11 cellular contexts compared by ENCODE assay signal in the genomic region with DNA sequence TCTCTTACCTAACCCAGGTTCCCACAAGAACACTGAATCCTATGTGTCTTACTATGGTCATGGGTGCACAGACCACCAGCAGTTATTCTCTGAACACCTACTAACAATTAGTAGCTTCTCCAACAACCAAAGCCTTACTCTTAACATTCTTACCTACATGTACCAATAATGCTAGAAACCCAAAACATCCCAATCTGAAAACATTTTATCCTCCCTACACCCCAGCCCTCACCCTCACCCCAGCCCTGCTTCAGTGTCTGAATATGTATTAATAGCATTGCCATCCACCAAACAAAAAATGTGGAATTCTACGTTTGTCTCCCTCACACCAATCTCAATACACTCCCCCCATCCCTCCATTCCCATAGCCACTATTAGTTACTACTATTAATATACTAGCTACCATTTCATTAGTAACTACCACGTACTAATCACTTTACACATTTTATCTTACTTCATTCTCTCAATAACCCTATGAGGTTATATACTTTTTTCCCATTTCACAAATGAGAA. TPM values are rescaled to one million over a fixed set of nuclear protein-coding genes. Genes with fewer than 3 reads are reported as not detected.
DNase-seq lines count a peak whose midpoint lies in the region; ATAC-seq, FAIRE-seq and TF ChIP-seq lines count a peak whose summit lies in the region.
"Had no signal": no experiment of that assay in that cellular context is flagged by ENCODE, and none has a peak within 500 bp of the region (broad histone marks: within the 10 kb centered on the region; RNA-seq: fewer than 3 reads in every experiment).

No MANE protein-coding gene starts in this region.

- H2BK120ac ChIP-seq in H1 (replicated peaks; ENCODE audit: low read depth, low read length): no peak overlapping the region

- peaks cover 15% of the 10 kb centered on the region for H3K79me1 ChIP-seq in H1 (ENCODE audit: low read depth, low read length)

- no peak overlapping the region for H3K18ac ChIP-seq in H1 (ENCODE audit: extremely low read depth, low read length)

- no peak overlapping the region for H2BK12ac ChIP-seq in H1 (ENCODE audit: low read depth, low read length)

- H2AFZ ChIP-seq in OCI-LY1 (ENCODE audit: low read length) (no peak overlapping the region), H1 (ENCODE audit: low read length) (no peak overlapping the region), neuron (ENCODE audit: low read depth, low read length) (no peak overlapping the region)

- no peak overlapping the region for H4K91ac ChIP-seq in H1 (replicated peaks; ENCODE audit: insufficient read length, low read length)

- H3K27me3 ChIP-seq in OCI-LY1 (ENCODE audit: insufficient read depth, low read length): no peaks in the 10 kb centered on the region
- H3K27me3 ChIP-seq in H1 (replicated peaks in 1 of 4; ENCODE audit: control insufficient read depth in 3 of 4, extremely low read depth in 1 of 4, insufficient read depth in 3 of 4, low read length in 3 of 4): no peaks in the 10 kb centered on the region
- no peaks in the 10 kb centered on the region for H3K27me3 ChIP-seq in neuron (ENCODE audit: insufficient read depth, low read length)

- no peak overlapping the region for H2BK20ac ChIP-seq in H1 (ENCODE audit: low read length)

- H3K9me3 ChIP-seq in OCI-LY1 (ENCODE audit: low read length) (no peaks in the 10 kb centered on the region), H1 (ENCODE audit: insufficient read depth in 2 of 2, low read depth in 1 of 2, low read length in 1 of 2) (no peaks in the 10 kb centered on the region), neuron (ENCODE audit: low read length) (no peaks in the 10 kb centered on the region)

- DNase-seq in GM12864 (ENCODE audit: low read depth) (no peak), H1 (ENCODE audit: low read depth in 1 of 2, low spot score in 2 of 2) (no peak)
- DNase-seq: NCI-H1436 treated with DMSO at 0.1 percent for 48 hours; small intestine; stimulated activated naive CD4-positive, alpha-beta T cell had no signal

- H2AK5ac ChIP-seq in H1 (ENCODE audit: low read depth, low read length): no peak overlapping the region

- no peaks in the 10 kb centered on the region for H3K9me2 ChIP-seq in OCI-LY1 (ENCODE audit: low read depth, low read length)

- peaks cover 19% of the 10 kb centered on the region for H3K23me2 ChIP-seq in H1 (ENCODE audit: low read depth, low read length)

- no peak overlapping the region for H3K27ac ChIP-seq in OCI-LY1 (ENCODE audit: low read depth, low read length, poor library complexity, severe bottlenecking)
- H3K27ac ChIP-seq in H1 (ENCODE audit: low read depth, low read length): no peak overlapping the region
- H3K27ac ChIP-seq: RWPE1 had no signal

- H3K79me2 ChIP-seq in OCI-LY1 (ENCODE audit: insufficient read depth, low read length) (peaks cover 71% of the 10 kb centered on the region), H1 (ENCODE audit: control insufficient read depth in 1 of 2, insufficient read depth in 2 of 2, low read length in 2 of 2) (peaks cover 25 to 71% of the 10 kb centered on the region in 2 experiments)

- H3K23ac ChIP-seq in H1 (ENCODE audit: insufficient read length): no peak overlapping the region

- H3K14ac ChIP-seq in H1 (ENCODE audit: insufficient read length): no peak overlapping the region

- H2BK15ac ChIP-seq in H1 (ENCODE audit: low read length): no peak overlapping the region

- TF ChIP-seq CTCF in GM12864 (IDR thresholded peaks at IDR 0.05; ENCODE audit: low read depth, low read length, missing control alignments) (no peak), OCI-LY1 (IDR thresholded peaks at IDR 0.05; ENCODE audit: low read length) (no peak), H1 (IDR thresholded peaks at IDR 0.05; ENCODE audit: control extremely low read depth in 1 of 3, insufficient read depth in 1 of 3, low read depth in 1 of 3, low read length in 3 of 3) (no peak)

- H3F3A ChIP-seq in OCI-LY1 (ENCODE audit: insufficient read depth, low read length): no peaks in the 10 kb centered on the region

- H2BK5ac ChIP-seq in H1 (ENCODE audit: low read depth, low read length): no peak overlapping the region

- no peak for ATAC-seq in HG02840 (IDR thresholded peaks at IDR 0.05; ENCODE audit: low FRiP score, unreplicated experiment)
- ATAC-seq in HG03520 (IDR thresholded peaks at IDR 0.05; ENCODE audit: unreplicated experiment): no peak
- ATAC-seq in HG02798 (IDR thresholded peaks at IDR 0.05; ENCODE audit: poor library complexity, unreplicated experiment): no peak

- CTCF ChIA-PET in H1 (lab: Charles Lee; ENCODE audit: partially characterized antibody): interaction anchor here (0.9 kb wide), 1 partner anchor 163 kb away, joined by 3 read pairs; no protein-coding TSS in a partner anchor

- H3K36me3 ChIP-seq in OCI-LY1 (ENCODE audit: insufficient read depth, low read length) (peaks cover 31% of the 10 kb centered on the region; the same call in 1 of the 2 replicates), H1 (ENCODE audit: control insufficient read depth in 2 of 4, insufficient read depth in 4 of 4, low read length in 3 of 4) (peaks cover 0 to 11% (median 4%) of the 10 kb centered on the region in 4 experiments; a peak in 5 of 8 replicates), neuron (ENCODE audit: insufficient read depth, low read length) (peaks cover 31% of the 10 kb centered on the region)

- H3K4me1 ChIP-seq in OCI-LY1 (ENCODE audit: insufficient read depth, low read length, severe bottlenecking) (peaks cover 48% of the 10 kb centered on the region), H1 (replicated peaks in 1 of 4; ENCODE audit: control insufficient read depth in 3 of 4, insufficient read depth in 4 of 4, low read length in 3 of 4) (peaks cover 0 to 5% (median 3%) of the 10 kb centered on the region in 4 experiments; a peak in 5 of 7 replicates), neuron (ENCODE audit: insufficient read depth, low read length) (peaks cover 18% of the 10 kb centered on the region)

- H3K4ac ChIP-seq in H1 (replicated peaks; ENCODE audit: insufficient read length, low read depth, low read length): no peak overlapping the region

- 67 to 100% methylated on average over 1 to 2 of the region's 2 CpGs for WGBS in H1 (ENCODE audit: extremely low coverage in 1 of 2, insufficient coverage in 1 of 2, insufficient read length in 1 of 2, insufficient replicate concordance in 2 of 2, low coverage in 1 of 2, low lambda C conversion rate in 2 of 2, missing lambda C conversion rate in 1 of 2), 2 experiments

- TF ChIP-seq RAD21 in H1 (IDR thresholded peaks at IDR 0.05 in 1 of 2, conservative IDR thresholded peaks at IDR 0.05 in 1 of 2; ENCODE audit: low read depth in 2 of 2, low read length in 2 of 2): no peak

- TF ChIP-seq EP300 in H1 (IDR thresholded peaks at IDR 0.05; ENCODE audit: borderline replicate concordance in 1 of 2, low read depth in 2 of 2, low read length in 2 of 2): no peak

- H3K9ac ChIP-seq in OCI-LY1 (ENCODE audit: low read length) (peak overlapping the region; percentile 96; the same call in 1 of the 2 replicates), H1 (replicated peaks in 1 of 4; ENCODE audit: extremely low read depth in 1 of 4, low read depth in 3 of 4, low read length in 3 of 4) (peak overlapping the region in 1 of 4 experiments; percentile 24; a peak in 1 of 7 replicates)

- H3K4me2 ChIP-seq in OCI-LY1 (ENCODE audit: low read length): peak overlapping the region; percentile 91
- H3K4me2 ChIP-seq in H1 (ENCODE audit: insufficient read depth in 1 of 2, low read depth in 2 of 2, low read length in 2 of 2): peak overlapping the region; percentile 75 to 99

- peak overlapping the region; percentile 69; the same call in 1 of the 2 replicates for H3K4me3 ChIP-seq in GM12864 (ENCODE audit: low read depth, low read length)
- H3K4me3 ChIP-seq in OCI-LY1 (ENCODE audit: low read depth, low read length, poor library complexity, severe bottlenecking): peak overlapping the region; percentile 100
- peak overlapping the region; percentile 90 to 99 (median 95); a peak in 6 of 8 replicates for H3K4me3 ChIP-seq in H1 (ENCODE audit: extremely low read depth in 1 of 4, insufficient read depth in 2 of 4, low read depth in 3 of 4, low read length in 4 of 4)
- peak overlapping the region; percentile 100 for H3K4me3 ChIP-seq in neuron (ENCODE audit: low read length)

- TF ChIP-seq POLR2A in H1 (IDR thresholded peaks at IDR 0.05; ENCODE audit: control extremely low read depth in 1 of 2, low read depth in 2 of 2, low read length in 2 of 2): no peak

- no peak overlapping the region for H4K8ac ChIP-seq in H1 (ENCODE audit: extremely low read depth, insufficient read depth, low read length)

- no peak overlapping the region for H3K56ac ChIP-seq in H1 (replicated peaks; ENCODE audit: insufficient read length, low read depth, low read length)

- POLR2A ChIA-PET in H1 (lab: Charles Lee; ENCODE audit: partially characterized antibody): interaction anchor here (1.3 to 4.1 kb wide), 3 partner anchors 8 to 25 kb away, joined by 3 to 19 read pairs (median 4); no protein-coding TSS in a partner anchor

- H4K5ac ChIP-seq in H1 (ENCODE audit: insufficient read length, low read depth, low read length): no peak overlapping the region

- no peak for FAIRE-seq in H1 (lab: Jason Lieb, UNC)
- FAIRE-seq: small intestine had no signal

- H4K20me1 ChIP-seq in OCI-LY1 (ENCODE audit: insufficient read depth, low read length) (no peaks in the 10 kb centered on the region; the same call in 1 of the 2 replicates), H1 (replicated peaks in 1 of 2; ENCODE audit: control insufficient read depth in 1 of 2, insufficient read depth in 2 of 2, low read length in 2 of 2) (peaks cover 17 to 23% of the 10 kb centered on the region in 2 experiments)

TF ChIP-seq in H1, 55 proteins besides CTCF, POLR2A, EP300 and RAD21 (continues in another document):
- TF ChIP-seq SIX5 (IDR thresholded peaks at IDR 0.05; ENCODE audit: low read depth, low read length): no peak
- TF ChIP-seq KDM5A (IDR thresholded peaks at IDR 0.05; ENCODE audit: low read length): no peak
- TF ChIP-seq MAFK (IDR thresholded peaks at IDR 0.05; ENCODE audit: low read depth, low read length): no peak
- no peak for TF ChIP-seq TAF1 (IDR thresholded peaks at IDR 0.05; ENCODE audit: low read depth, low read length)
- no peak for TF ChIP-seq JUND (IDR thresholded peaks at IDR 0.05; ENCODE audit: low read length)
- TF ChIP-seq HDAC6 (IDR thresholded peaks at IDR 0.05; ENCODE audit: low read depth, low read length): no peak
- no peak for TF ChIP-seq YY1 (IDR thresholded peaks at IDR 0.05; ENCODE audit: low read depth, low read length)
- TF ChIP-seq RBBP5 (IDR thresholded peaks at IDR 0.05; ENCODE audit: borderline replicate concordance, low read depth, low read length): no peak

RNA-seq across cellular contexts. Expression of a gene that starts 2.6 kb away (rescaled TPM):
- 50.8 and 52.3 TPM in 2 replicates for total RNA-seq in H1 (2021; fragmentation: NEBNext Ultra II Directional; extraction: Animal tissue kit (Norgen Biotek cat#: 25700))
- polyA plus RNA-seq in H1 (2011; rRNA removed): 14.2 and 17.1 TPM in 2 replicates
- 17.6 TPM for polyA plus RNA-seq in H1 (2011; cell fraction: cytosol; rRNA removed)
- 34.3 TPM for polyA plus RNA-seq in H1 (2011; cell fraction: nucleus; rRNA removed)
- 27.7 to 34.0 TPM (median 30.7 TPM) in 4 replicates for polyA plus RNA-seq in H1 (2012, experiment 1 of 2)
- 2.5 TPM for polyA plus RNA-seq in H1 (2012, experiment 2 of 2)
- polyA plus RNA-seq in H1 (2013, experiment 1 of 2): 40.2 TPM
- 40.9 TPM for polyA plus RNA-seq in H1 (2013, experiment 2 of 2)
- 60.3 and 90.3 TPM in 2 replicates for polyA minus RNA-seq in H1 (2011; rRNA and poly(A)+ RNA removed)
- 32.5 TPM for polyA minus RNA-seq in H1 (2011; cell fraction: cytosol; rRNA and poly(A)+ RNA removed)
- polyA minus RNA-seq in H1 (2011; cell fraction: nucleus; rRNA and poly(A)+ RNA removed): 67.3 TPM
